In the genomic region with DNA sequence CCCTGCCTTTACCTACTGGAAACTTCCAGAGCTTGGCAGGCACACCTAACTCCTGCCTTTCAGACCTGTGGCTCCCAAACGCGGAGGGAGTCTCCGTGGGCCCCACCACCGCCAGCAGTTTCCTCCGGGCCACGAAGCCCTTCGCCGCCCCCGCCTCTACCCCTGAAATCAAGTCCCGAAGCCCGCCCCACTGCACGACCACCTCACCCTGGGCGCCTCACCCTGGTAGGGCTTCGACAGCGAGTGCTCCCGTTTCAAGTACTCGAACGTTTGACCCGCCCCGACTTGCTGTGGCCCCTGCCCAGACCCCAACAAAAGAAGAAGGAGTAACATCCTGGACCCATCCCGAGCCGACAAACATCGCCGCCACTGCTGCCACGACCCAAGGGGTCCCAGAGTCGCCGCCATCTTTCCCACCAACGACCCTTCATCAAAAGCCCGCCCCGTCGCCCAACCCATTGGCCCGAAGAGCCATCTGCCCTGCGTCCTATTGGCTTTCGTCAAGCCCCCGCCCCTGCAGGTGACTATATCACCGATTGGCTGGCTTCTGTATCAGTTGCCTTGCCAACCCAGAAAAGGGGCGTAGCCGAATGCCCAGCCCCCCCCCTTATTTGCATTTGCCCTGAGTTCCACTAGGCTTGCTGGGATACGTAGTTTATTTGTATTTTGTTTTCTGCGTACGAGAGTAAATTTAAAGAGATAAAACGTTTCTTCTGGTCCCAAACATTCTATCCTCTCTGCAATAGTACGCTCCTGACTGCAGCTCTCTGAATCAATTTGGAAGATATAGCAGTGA, we compare ENCODE assay signal across 8 cellular contexts. TPM values are rescaled to one million over a fixed set of nuclear protein-coding genes. Genes with fewer than 3 reads are reported as not detected.
A peak's percentile ranks its signal among the peaks of the same experiment; 100 is the strongest.
DNase-seq lines count a peak whose midpoint lies in the region; ATAC-seq lines count a peak whose summit lies in the region.

A gene with protein sequence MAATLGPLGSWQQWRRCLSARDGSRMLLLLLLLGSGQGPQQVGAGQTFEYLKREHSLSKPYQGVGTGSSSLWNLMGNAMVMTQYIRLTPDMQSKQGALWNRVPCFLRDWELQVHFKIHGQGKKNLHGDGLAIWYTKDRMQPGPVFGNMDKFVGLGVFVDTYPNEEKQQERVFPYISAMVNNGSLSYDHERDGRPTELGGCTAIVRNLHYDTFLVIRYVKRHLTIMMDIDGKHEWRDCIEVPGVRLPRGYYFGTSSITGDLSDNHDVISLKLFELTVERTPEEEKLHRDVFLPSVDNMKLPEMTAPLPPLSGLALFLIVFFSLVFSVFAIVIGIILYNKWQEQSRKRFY (minus strand): TSS at position 432 of the 796 bp plus-strand sequence. CDS start 24 bp downstream, at position 408.

- no peaks in the 10 kb centered on the region for H3K9me3 Mint-ChIP-seq in IgD-negative memory B cell

- peaks cover 4% of the 10 kb centered on the region for H3K36me3 Mint-ChIP-seq in IgD-negative memory B cell

- peak within 1 kb of the TSS; percentile 89 to 96 (median 96) for H3K27ac Mint-ChIP-seq in IgD-negative memory B cell

- peak; percentile 96 for DNase-seq in DMS 273 treated with DMSO at 0.1 percent for 48 hours (lab: John Stamatoyannopoulos, UW)
- DNase-seq in OCI-M2 (lab: John Stamatoyannopoulos, UW; ENCODE audit: unreplicated experiment): peak; percentile 67
- DNase-seq in activated T-cell treated with anti-CD3 and anti-CD28 coated beads, Interleukin-2, amount 50 U/mL, for 1 hour: peak; percentile 90
- peak; percentile 77 for DNase-seq in epithelial cell of prostate (ENCODE audit: low read depth, low spot score)
- peak; percentile 98 for DNase-seq in mucosa of gallbladder (ENCODE audit: low spot score)
- peak; percentile 92 to 96 for DNase-seq in stimulated activated CD8-positive, alpha-beta memory T cell treated with anti-CD3 and anti-CD28 coated beads, Interleukin-4, amount 100 ng/mL, for 4 hours (ENCODE audit: low read depth in 2 of 2, low spot score in 1 of 2)

- peak within 1 kb of the TSS; percentile 97 to 100 (median 98) for H3K4me3 Mint-ChIP-seq in IgD-negative memory B cell

- ATAC-seq in GM21529 (IDR thresholded peaks at IDR 0.05; ENCODE audit: unreplicated experiment): peak; percentile 99

- peak within 1 kb of the TSS; percentile 13 for H3K27ac ChIP-seq in epithelial cell of prostate

- peaks cover 3% of the 10 kb centered on the region for H3K27me3 Mint-ChIP-seq in IgD-negative memory B cell

- H3K4me1 Mint-ChIP-seq in IgD-negative memory B cell: peaks cover 25 to 29% (median 26%) of the 10 kb centered on the region in 3 donors

RNA-seq across cellular contexts. Expression of the gene that starts here (rescaled TPM):
- 19.1 TPM for polyA plus RNA-seq in IgD-negative memory B cell
- 28.0 TPM for total RNA-seq in mucosa of gallbladder

Comparison
In these comparisons a context has a peak if more than half of its experiments do, and no peak if none do; other contexts are left out.
1. Peak in every context shown above with its lines: DNase-seq, ATAC-seq and H3K27ac ChIP-seq.